14 cellular contexts compared by ENCODE assay signal in the genomic region with DNA sequence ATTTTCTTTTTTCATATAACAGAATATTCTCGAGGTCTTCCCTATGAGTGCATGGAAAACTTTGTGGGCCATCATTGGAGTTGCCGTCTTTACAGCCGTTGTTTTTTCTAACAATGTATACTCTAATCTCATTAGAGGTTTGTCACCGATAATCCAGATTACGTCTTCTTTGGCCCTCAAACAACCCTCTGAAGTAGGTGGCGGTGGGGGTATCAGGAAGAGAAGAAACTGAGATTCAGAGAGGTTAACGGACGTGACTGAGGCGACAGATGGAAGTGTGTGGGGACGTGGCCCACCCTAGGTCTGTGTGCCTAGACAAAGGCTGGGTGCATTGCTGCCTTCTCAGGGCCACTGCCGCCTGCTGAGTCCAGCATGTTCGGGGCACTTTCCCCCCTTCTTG.
DNase-seq lines count a peak whose midpoint lies in the region; ATAC-seq lines count a peak whose summit lies in the region.
"Had no signal": no experiment of that assay in that cellular context is flagged by ENCODE, and none has a peak within 500 bp of the region (broad histone marks: within the 10 kb centered on the region; RNA-seq: fewer than 3 reads in every experiment).

No MANE protein-coding gene starts in this region.

- no peaks in the 10 kb centered on the region for H3K9me3 ChIP-seq in mesenchymal stem cell (ENCODE audit: control insufficient read depth, low read length)
- H3K9me3 ChIP-seq: Caco-2 had no signal

- DNase-seq in NCI-H82 (lab: John Stamatoyannopoulos, UW) (peak; percentile 99), mesenchymal stem cell (no peak), GDM1 (lab: John Stamatoyannopoulos, UW) (no peak), C1 segment of cervical spinal cord (lab: John Stamatoyannopoulos, UW) (no peak)
- DNase-seq in stimulated activated effector memory CD8-positive, alpha-beta T cell treated with anti-CD3 and anti-CD28 coated beads, Interleukin-12 subunit alpha, Interleukin-12 subunit beta, amount 100 ng/mL, for 72 hours (ENCODE audit: low spot score in 2 of 2) = no peak
- DNase-seq: Caco-2; CD4-positive, CD25-positive, alpha-beta regulatory T cell; CD8-positive, alpha-beta T cell; DMS53; DMS79 treated with DMSO at 0.1 percent for 48 hours; GM23248; HCEC 1CT had no signal

- H4K91ac ChIP-seq in mesenchymal stem cell (ENCODE audit: low read length) = peak overlapping the region; percentile 54

- no peaks in the 10 kb centered on the region for H3K4me1 ChIP-seq in mesenchymal stem cell (ENCODE audit: control insufficient read depth, insufficient read depth, low read depth, low read length)

- no peak overlapping the region for H4K8ac ChIP-seq in mesenchymal stem cell (ENCODE audit: low read length)

- ATAC-seq in stimulated activated effector memory CD8-positive, alpha-beta T cell treated with anti-CD3 and anti-CD28 coated beads, Interleukin-12 subunit alpha, Interleukin-12 subunit beta, amount 100 ng/mL, for 72 hours = no peak
- no peak for ATAC-seq in HG02840 (IDR thresholded peaks at IDR 0.05; ENCODE audit: low FRiP score, unreplicated experiment)
- ATAC-seq: CD8-positive, alpha-beta T cell had no signal

- no peak overlapping the region for H3K4me2 ChIP-seq in mesenchymal stem cell (ENCODE audit: low read length, poor library complexity, severe bottlenecking)

- H3K27ac ChIP-seq in mesenchymal stem cell (ENCODE audit: low read length, poor library complexity, severe bottlenecking) = no peak overlapping the region
- H3K27ac ChIP-seq: C4-2B, GM23248 had no signal

- H3K4me1 Mint-ChIP-seq in stimulated activated effector memory CD8-positive, alpha-beta T cell treated with anti-CD3 and anti-CD28 coated beads, Interleukin-12 subunit alpha, Interleukin-12 subunit beta, amount 100 ng/mL, for 72 hours = peaks cover 50% of the 10 kb centered on the region

- no peak overlapping the region for H3K18ac ChIP-seq in mesenchymal stem cell (ENCODE audit: low read depth in 1 of 2, low read length in 2 of 2)

- peak overlapping the region; percentile 41 for H3K27ac Mint-ChIP-seq in stimulated activated effector memory CD8-positive, alpha-beta T cell treated with anti-CD3 and anti-CD28 coated beads, Interleukin-12 subunit alpha, Interleukin-12 subunit beta, amount 100 ng/mL, for 72 hours
- H3K27ac Mint-ChIP-seq: CD4-positive, CD25-positive, alpha-beta regulatory T cell; CD8-positive, alpha-beta T cell had no signal

- H3K36me3 Mint-ChIP-seq in stimulated activated effector memory CD8-positive, alpha-beta T cell treated with anti-CD3 and anti-CD28 coated beads, Interleukin-12 subunit alpha, Interleukin-12 subunit beta, amount 100 ng/mL, for 72 hours = no peaks in the 10 kb centered on the region

- no peak overlapping the region for H3K9ac ChIP-seq in mesenchymal stem cell (ENCODE audit: low read length)
- H3K9ac ChIP-seq: GM23248 had no signal

- H3K14ac ChIP-seq in mesenchymal stem cell (ENCODE audit: low read length in 2 of 2) = no peak overlapping the region

- no peak overlapping the region for H3K4me3 Mint-ChIP-seq in stimulated activated effector memory CD8-positive, alpha-beta T cell treated with anti-CD3 and anti-CD28 coated beads, Interleukin-12 subunit alpha, Interleukin-12 subunit beta, amount 100 ng/mL, for 72 hours
- H3K4me3 Mint-ChIP-seq: CD4-positive, CD25-positive, alpha-beta regulatory T cell; CD8-positive, alpha-beta T cell had no signal

- peaks cover 43% of the 10 kb centered on the region for H3K79me1 ChIP-seq in mesenchymal stem cell (replicated peaks; ENCODE audit: low read length, poor library complexity, severe bottlenecking)

- H3K4ac ChIP-seq in mesenchymal stem cell (ENCODE audit: low read depth in 1 of 2, low read length in 2 of 2) = no peak overlapping the region

- H2BK120ac ChIP-seq in mesenchymal stem cell (ENCODE audit: low read depth, low read length) = no peak overlapping the region

- H2AFZ ChIP-seq in mesenchymal stem cell (ENCODE audit: low read depth, low read length) = no peak overlapping the region
- H2AFZ ChIP-seq: GM23248 had no signal

- no peak overlapping the region for H2BK12ac ChIP-seq in mesenchymal stem cell (ENCODE audit: low read length in 2 of 2)

- H2BK15ac ChIP-seq in mesenchymal stem cell (ENCODE audit: low read depth, poor library complexity, severe bottlenecking) = no peak overlapping the region

- no peaks in the 10 kb centered on the region for H3K9me3 Mint-ChIP-seq in stimulated activated effector memory CD8-positive, alpha-beta T cell treated with anti-CD3 and anti-CD28 coated beads, Interleukin-12 subunit alpha, Interleukin-12 subunit beta, amount 100 ng/mL, for 72 hours
- H3K9me3 Mint-ChIP-seq: CD4-positive, CD25-positive, alpha-beta regulatory T cell; CD8-positive, alpha-beta T cell had no signal

- WGBS in mesenchymal stem cell = 98% methylated on average over 12 of the region's 12 CpGs

- no peaks in the 10 kb centered on the region for H3K27me3 ChIP-seq in mesenchymal stem cell (ENCODE audit: control insufficient read depth in 1 of 2, insufficient read depth in 1 of 2, low read length in 2 of 2)

- H3K23ac ChIP-seq in mesenchymal stem cell (ENCODE audit: low read length in 2 of 2) = no peak overlapping the region

- H2AK5ac ChIP-seq in mesenchymal stem cell (ENCODE audit: low read length, severe bottlenecking) = no peak overlapping the region

- no peak overlapping the region for H3K4me3 ChIP-seq in mesenchymal stem cell (ENCODE audit: insufficient read depth in 1 of 2, low read depth in 1 of 2, low read length in 2 of 2)
- H3K4me3 ChIP-seq: GM23248 had no signal

- no peak overlapping the region for H2BK5ac ChIP-seq in mesenchymal stem cell (ENCODE audit: low read depth, low read length, poor library complexity, severe bottlenecking)

- H3K36me3 ChIP-seq in mesenchymal stem cell (ENCODE audit: control insufficient read depth in 1 of 2, insufficient read depth in 2 of 2, low read depth in 1 of 2, low read length in 2 of 2) = no peaks in the 10 kb centered on the region
